In genomic region chr9:70421020-70421271, GRCh38 we compare ENCODE assay signal across 8 cellular contexts. TPM values are rescaled to one million over a fixed set of nuclear protein-coding genes. Genes with fewer than 3 reads are reported as not detected.
A peak's percentile ranks its signal among the peaks of the same experiment; 100 is the strongest.
DNase-seq lines count a peak whose midpoint lies in the region; FAIRE-seq and TF ChIP-seq lines count a peak whose summit lies in the region.

No MANE protein-coding gene starts in this region.

- H3K4me1 ChIP-seq in Karpas-422 (ENCODE audit: low read length) (peaks cover 28% of the 10 kb centered on the region), mucosa of stomach (ENCODE audit: control insufficient read depth, insufficient read depth, low read length) (peaks cover 28% of the 10 kb centered on the region)

- no peak overlapping the region for H2AFZ ChIP-seq in Karpas-422 (ENCODE audit: low read length)

- no peaks in the 10 kb centered on the region for H3K9me3 ChIP-seq in Karpas-422 (ENCODE audit: low read length)
- no peaks in the 10 kb centered on the region for H3K9me3 ChIP-seq in mucosa of stomach (ENCODE audit: control insufficient read depth, low read length)

- no peaks in the 10 kb centered on the region for H3K9me2 ChIP-seq in Karpas-422 (replicated peaks; ENCODE audit: insufficient read depth, low read length)

- TF ChIP-seq CTCF in AG04449 (IDR thresholded peaks at IDR 0.05; ENCODE audit: insufficient read depth, low read length, missing control alignments) (no peak), bronchial epithelial cell (IDR thresholded peaks at IDR 0.05; ENCODE audit: insufficient read depth, low read length, severe bottlenecking) (no peak)

- H3K36me3 ChIP-seq in Karpas-422 (ENCODE audit: insufficient read depth, low read length) (no peaks in the 10 kb centered on the region), bronchial epithelial cell (ENCODE audit: control insufficient read depth, insufficient read depth, low read length) (no peaks in the 10 kb centered on the region), mucosa of stomach (ENCODE audit: control insufficient read depth, insufficient read depth, low read length) (no peaks in the 10 kb centered on the region)

- no peak overlapping the region for H3K27ac ChIP-seq in Karpas-422 (ENCODE audit: low read length)

- no peak for DNase-seq in AG04449 (ENCODE audit: low read depth, low spot score)
- no peak for DNase-seq in Karpas-422
- DNase-seq in bronchial epithelial cell (ENCODE audit: low read depth), result no peak
- DNase-seq in foreskin melanocyte, result no peak
- DNase-seq in urothelium cell line (ENCODE audit: low spot score), result no peak
- no peak for DNase-seq in KBM-7
- DNase-seq in superior temporal gyrus (ENCODE audit: extremely low spot score), result no peak

- in situ Hi-C loops in KBM-7 (cut with MboI; ENCODE audit: low pct_unique_long_range_greater_than_20kb, low sequenced_read_pairs), result no loop called here

- H3K27me3 ChIP-seq in Karpas-422 (ENCODE audit: low read length), result no peaks in the 10 kb centered on the region
- no peaks in the 10 kb centered on the region for H3K27me3 ChIP-seq in bronchial epithelial cell (ENCODE audit: control insufficient read depth, insufficient read depth, low read length)
- no peaks in the 10 kb centered on the region for H3K27me3 ChIP-seq in mucosa of stomach (ENCODE audit: control insufficient read depth, insufficient read depth, low read length)

- H3K9ac ChIP-seq in Karpas-422 (ENCODE audit: low read length), result no peak overlapping the region
- peak overlapping the region; percentile 85 for H3K9ac ChIP-seq in mucosa of stomach (ENCODE audit: low read length)

- H3K4me2 ChIP-seq in Karpas-422 (ENCODE audit: low read depth, low read length, poor library complexity, severe bottlenecking), result peak overlapping the region; percentile 85

- H3K79me2 ChIP-seq in Karpas-422 (ENCODE audit: low read length), result no peaks in the 10 kb centered on the region

- FAIRE-seq in bronchial epithelial cell (lab: Jason Lieb, UNC), result no peak
- no peak for FAIRE-seq in urothelium cell line (lab: Jason Lieb, UNC)

- H3K4me3 ChIP-seq in AG04449 (ENCODE audit: low read depth, low read length), result peak overlapping the region; percentile 31
- H3K4me3 ChIP-seq in Karpas-422 (ENCODE audit: low read length), result no peak overlapping the region
- H3K4me3 ChIP-seq in bronchial epithelial cell (ENCODE audit: low read depth, low read length), result peak overlapping the region; percentile 36
- H3K4me3 ChIP-seq in mucosa of stomach (ENCODE audit: low read length), result peak overlapping the region; percentile 31

- no peaks in the 10 kb centered on the region for H4K20me1 ChIP-seq in Karpas-422 (ENCODE audit: insufficient read depth, low read depth, low read length)

- CTCF ChIA-PET in AG04449 (lab: Yijun Ruan, JAX), result interaction anchor here (1.0 to 4.7 kb wide), 5 partner anchors 64 to 182 kb away, joined by 3 to 35 read pairs (median 3); no protein-coding TSS in a partner anchor

- POLR2A ChIA-PET in AG04449 (lab: Yijun Ruan, JAX), result interaction anchor here (1.2 to 3.8 kb wide), 5 partner anchors 18 to 180 kb away, joined by 3 to 51 read pairs (median 4); no protein-coding TSS in a partner anchor

RNA-seq across cellular contexts. Expression of gene KLF9, which starts 6.5 kb away (rescaled TPM):
- total RNA-seq in Karpas-422 (2014; rRNA removed; shearing (Covaris generic); ENCODE audit: low replicate concordance), result 0.04 TPM in 1 of 2 replicates, not detected in the other
- total RNA-seq in bronchial epithelial cell, result 41.9 and 44.0 TPM in 2 replicates

Comparison
In these comparisons a context has a peak if more than half of its experiments do, and no peak if none do; other contexts are left out.
1. RNA of gene KLF9, which starts 6.5 kb away (total RNA-seq): 41.9 to 44.0 TPM in bronchial epithelial cell; 0.04 TPM in Karpas-422; every median in the first group is over 10 times any median in the second.